ENCODE assay signal across 1 cellular context in genomic region chr12:117134059-117134458, GRCh38.
TF ChIP-seq lines count a peak whose summit lies in the region.

No MANE protein-coding gene starts in this region.

TF ChIP-seq in GM12878, 131 proteins besides CTCF, POLR2A, EP300 and RAD21 (continued from another document):
- no peak for TF ChIP-seq MYB (IDR thresholded peaks at IDR 0.05; ENCODE audit: borderline replicate concordance, low read depth, low read length)
- TF ChIP-seq CUX1 (IDR thresholded peaks at IDR 0.05; ENCODE audit: insufficient replicate concordance, low read depth, low read length), result no peak
- TF ChIP-seq HCFC1 (IDR thresholded peaks at IDR 0.05; ENCODE audit: low read length), result no peak
- TF ChIP-seq SP1 (IDR thresholded peaks at IDR 0.05; ENCODE audit: low read depth, low read length), result no peak
- TF ChIP-seq NRF1 (conservative IDR thresholded peaks at IDR 0.05; ENCODE audit: low read depth, low read length), result no peak
- TF ChIP-seq ATF2 (IDR thresholded peaks at IDR 0.05; ENCODE audit: low read length), result no peak
- no peak for TF ChIP-seq IRF5 (IDR thresholded peaks at IDR 0.05; ENCODE audit: borderline replicate concordance)
- no peak for TF ChIP-seq CBFB (IDR thresholded peaks at IDR 0.05; ENCODE audit: low read depth)
- TF ChIP-seq WRNIP1 (IDR thresholded peaks at IDR 0.05; ENCODE audit: borderline replicate concordance, low read depth, low read length), result no peak
